Comparison of ENCODE assay signal across 9 cellular contexts in genomic region chr19:39433480-39434079, GRCh38. TPM values are rescaled to one million over a fixed set of nuclear protein-coding genes. Genes with fewer than 3 reads are reported as not detected.
DNase-seq lines count a peak whose midpoint lies in the region; ATAC-seq and TF ChIP-seq lines count a peak whose summit lies in the region.
"Had no signal": no experiment of that assay in that cellular context is flagged by ENCODE, and none has a peak within 500 bp of the region (broad histone marks: within the 10 kb centered on the region; RNA-seq: fewer than 3 reads in every experiment).

No MANE protein-coding gene starts in this region.

- TF ChIP-seq POLR2A in HCT116 (IDR thresholded peaks at IDR 0.05; ENCODE audit: borderline replicate concordance, extremely low read depth, insufficient read depth, insufficient read length) (no peak), testis (IDR thresholded peaks at IDR 0.05) (no peak), ovary (IDR thresholded peaks at IDR 0.05) (no peak)

- no peaks in the 10 kb centered on the region for H3K27me3 ChIP-seq in ACC112 (ENCODE audit: insufficient read depth, low read length)
- no peaks in the 10 kb centered on the region for H3K27me3 ChIP-seq in HCT116 (ENCODE audit: insufficient read depth, low read length)
- H3K27me3 ChIP-seq in mesendoderm (ENCODE audit: insufficient read depth, low read length, poor library complexity): no peaks in the 10 kb centered on the region
- no peaks in the 10 kb centered on the region for H3K27me3 ChIP-seq in testis
- H3K27me3 ChIP-seq in ovary: no peaks in the 10 kb centered on the region

- H3K4me3 Mint-ChIP-seq in activated T-helper 17 cell treated with anti-CD3 and anti-CD28 coated beads, Interleukin-2, amount 50 U/mL, for 72 hours: peak overlapping the region; percentile 100

- H3K36me3 Mint-ChIP-seq in activated T-helper 17 cell treated with anti-CD3 and anti-CD28 coated beads, Interleukin-2, amount 50 U/mL, for 72 hours (ENCODE audit: low read depth): peaks cover 61% of the 10 kb centered on the region

- no peaks in the 10 kb centered on the region for H3K27me3 Mint-ChIP-seq in activated T-helper 17 cell treated with anti-CD3 and anti-CD28 coated beads, Interleukin-2, amount 50 U/mL, for 72 hours

- CTCF ChIA-PET in HCT116 (lab: Charles Lee): no interaction called here

- H3K79me1 ChIP-seq in mesendoderm (ENCODE audit: low read length): peaks cover 16% of the 10 kb centered on the region

- H2BK15ac ChIP-seq in mesendoderm (replicated peaks; ENCODE audit: low read depth): no peak overlapping the region

- H4K20me1 ChIP-seq in HCT116 (ENCODE audit: insufficient read depth): peaks cover 13% of the 10 kb centered on the region; the same call in 1 of the 2 replicates

- no peak overlapping the region for H2AK5ac ChIP-seq in mesendoderm (ENCODE audit: low read length)

- no TSS peak for BruUV-seq in HCT116 (replicated peaks; lab: Mats Ljungman, UMichigan)

- POLR2A ChIA-PET in HCT116 (lab: Charles Lee): interaction anchor here (0.8 to 1.2 kb wide), 3 partner anchors 25 to 32 kb away, joined by 3 to 4 read pairs (median 3); partner anchors contain the start of gene ZFP36

- H3K4me1 Mint-ChIP-seq in activated T-helper 17 cell treated with anti-CD3 and anti-CD28 coated beads, Interleukin-2, amount 50 U/mL, for 72 hours: peaks cover 36% of the 10 kb centered on the region

- H3K18ac ChIP-seq in mesendoderm (ENCODE audit: low read length): no peak overlapping the region

- H3K36me3 ChIP-seq in ACC112 (ENCODE audit: insufficient read depth, low read length) (peaks cover 18% of the 10 kb centered on the region; the same call in 1 of the 2 replicates), HCT116 (ENCODE audit: control insufficient read depth in 1 of 2, insufficient read depth in 2 of 2, low read length in 2 of 2) (peaks cover 26 to 34% of the 10 kb centered on the region in 2 experiments; a peak in 3 of 4 replicates), mesendoderm (ENCODE audit: control insufficient read depth, insufficient read depth, low read length) (peaks cover 21% of the 10 kb centered on the region), testis (ENCODE audit: low read depth, missing control alignments) (no peaks in the 10 kb centered on the region), ovary (no peaks in the 10 kb centered on the region)

- TF ChIP-seq CTCF in HCT116 (IDR thresholded peaks at IDR 0.05 in 2 of 3, conservative IDR thresholded peaks at IDR 0.05 in 1 of 3; ENCODE audit: borderline replicate concordance in 1 of 3, insufficient read depth in 1 of 3, low read depth in 2 of 3, low read length in 2 of 3): no peak
- TF ChIP-seq CTCF in testis (IDR thresholded peaks at IDR 0.05): no peak
- no peak for TF ChIP-seq CTCF in ovary (IDR thresholded peaks at IDR 0.05)

- intact Hi-C loops in HCT116 (cut with micrococcal nuclease): no loop called here
- intact Hi-C loops in testis (cut with DNase I; ENCODE audit: low total_unique reads): no loop called here
- intact Hi-C loops in ovary (cut with DNase I): no loop called here

- RAD21 ChIA-PET in HCT116 (lab: Charles Lee; ENCODE audit: low non-redundant PET in 1 of 2, low total read pairs in 2 of 2, uncharacterized antibody in 2 of 2, unreplicated experiment in 2 of 2): no interaction called here

- H3K4me3 ChIP-seq in ACC112 (ENCODE audit: low read depth, low read length): peak overlapping the region; percentile 92
- H3K4me3 ChIP-seq in HCT116 (replicated peaks in 1 of 2; ENCODE audit: low read depth in 1 of 2, low read length in 2 of 2): peak overlapping the region; percentile 98 to 99
- no peak overlapping the region for H3K4me3 ChIP-seq in mesendoderm (ENCODE audit: low read length)
- H3K4me3 ChIP-seq in testis: no peak overlapping the region
- no peak overlapping the region for H3K4me3 ChIP-seq in ovary

- H4K8ac ChIP-seq in mesendoderm (ENCODE audit: low read depth, low read length): no peak overlapping the region

- H3K27ac ChIP-seq in ACC112 (ENCODE audit: low read depth, low read length) (peak overlapping the region; percentile 62), HCT116 (ENCODE audit: low read depth, low read length) (peak overlapping the region; percentile 84), mesendoderm (ENCODE audit: low read depth, low read length) (no peak overlapping the region), testis (no peak overlapping the region), ovary (no peak overlapping the region)

- H2BK120ac ChIP-seq in mesendoderm (ENCODE audit: low read depth, low read length): no peak overlapping the region

- H3K9me3 ChIP-seq in HCT116 (ENCODE audit: control insufficient read depth in 1 of 2, insufficient read depth in 1 of 2, low read depth in 1 of 2, low read length in 2 of 2): no peaks in the 10 kb centered on the region
- H3K9me3 ChIP-seq in testis: no peaks in the 10 kb centered on the region
- H3K9me3 ChIP-seq in ovary: no peaks in the 10 kb centered on the region

- no peak for ATAC-seq in HCT116
- no peak for ATAC-seq in activated T-helper 17 cell treated with anti-CD3 and anti-CD28 coated beads, Interleukin-2, amount 50 U/mL, for 72 hours (replicated peaks)
- ATAC-seq in HG03039 (IDR thresholded peaks at IDR 0.05; ENCODE audit: unreplicated experiment): no peak

- H3K4me2 ChIP-seq in HCT116 (ENCODE audit: low read length): peak overlapping the region; percentile 92
- H3K4me2 ChIP-seq in mesendoderm (ENCODE audit: low read length): peak overlapping the region; percentile 54

- H3K4ac ChIP-seq in mesendoderm (ENCODE audit: low read depth, low read length): no peak overlapping the region

- peak overlapping the region; percentile 100 for H3K9ac ChIP-seq in HCT116 (ENCODE audit: low read length)
- H3K9ac ChIP-seq in mesendoderm (ENCODE audit: low read length): peak overlapping the region; percentile 99

- peaks cover 14% of the 10 kb centered on the region for H3K4me1 ChIP-seq in ACC112 (ENCODE audit: control insufficient read depth, insufficient read depth, low read length, unreplicated experiment)
- H3K4me1 ChIP-seq in HCT116 (ENCODE audit: control insufficient read depth in 1 of 2, insufficient read depth in 2 of 2, low read length in 2 of 2): peaks cover 54 to 83% of the 10 kb centered on the region in 2 experiments
- H3K4me1 ChIP-seq in mesendoderm (ENCODE audit: control insufficient read depth, low read depth, low read length): peaks cover 14% of the 10 kb centered on the region
- peaks cover 28% of the 10 kb centered on the region for H3K4me1 ChIP-seq in testis
- H3K4me1 ChIP-seq in ovary (ENCODE audit: insufficient read depth): peaks cover 11% of the 10 kb centered on the region

- H3K79me2 ChIP-seq in ACC112 (ENCODE audit: control insufficient read depth, insufficient read depth, low read length, unreplicated experiment) (peaks cover 25% of the 10 kb centered on the region), HCT116 (ENCODE audit: insufficient read depth, low read length) (peaks cover 36% of the 10 kb centered on the region), mesendoderm (ENCODE audit: control insufficient read depth, insufficient read depth, low read length) (peaks cover 25% of the 10 kb centered on the region)

- no peak overlapping the region for H2BK5ac ChIP-seq in mesendoderm (ENCODE audit: low read length)

- H3K9me2 ChIP-seq in HCT116 (ENCODE audit: insufficient read depth): no peaks in the 10 kb centered on the region

- no peaks in the 10 kb centered on the region for H3K9me3 Mint-ChIP-seq in activated T-helper 17 cell treated with anti-CD3 and anti-CD28 coated beads, Interleukin-2, amount 50 U/mL, for 72 hours

- no peak overlapping the region for H2AFZ ChIP-seq in ACC112 (ENCODE audit: low read length, unreplicated experiment)
- no peak overlapping the region for H2AFZ ChIP-seq in HCT116 (ENCODE audit: low read depth, low read length, poor library complexity, severe bottlenecking)

- no peak for TF ChIP-seq EP300 in ovary (IDR thresholded peaks at IDR 0.05)

- DNase-seq in HCT116 (ENCODE audit: low read depth, low spot score): no peak
- DNase-seq in mesendoderm: no peak
- no peak for DNase-seq in testis
- no peak for DNase-seq in ovary
- no peak for DNase-seq in NOMO-1 (lab: John Stamatoyannopoulos, UW; ENCODE audit: unreplicated experiment in 2 of 2)
- DNase-seq: NCI-H2029 had no signal

- peak overlapping the region; percentile 40 for H3K56ac ChIP-seq in mesendoderm (ENCODE audit: low read length)

- H4K5ac ChIP-seq in mesendoderm (ENCODE audit: low read length): no peak overlapping the region

- TF ChIP-seq RAD21 in HCT116 (IDR thresholded peaks at IDR 0.05; ENCODE audit: low read depth): no peak

- H3K27ac Mint-ChIP-seq in activated T-helper 17 cell treated with anti-CD3 and anti-CD28 coated beads, Interleukin-2, amount 50 U/mL, for 72 hours: peak overlapping the region; percentile 100

- WGBS in mesendoderm (ENCODE audit: extremely low coverage, insufficient coverage, low lambda C conversion rate): no CpG with 5 or more reads among the region's 8 CpGs
- 91 to 92% methylated on average over 7 to 8 of the region's 8 CpGs for WGBS in testis, 2 donors
- WGBS in ovary, 3 donors: 89 to 92% (median 90%) methylated on average over 8 of the region's 8 CpGs

- no peak overlapping the region for H3K23ac ChIP-seq in mesendoderm (ENCODE audit: low read length)

RNA-seq across cellular contexts. Expression of gene RPS16, which starts 2.2 kb away (rescaled TPM):
- total RNA-seq in HCT116 (2021; ENCODE audit: unreplicated experiment) (3,365 TPM), testis (1,000 to 10,000 TPM in 1 of 2 donors, 100 to 1,000 TPM in 1; 628 to 1,122 TPM), ovary (1,000 to 10,000 TPM; 3,321 to 5,287 (median 4,531) TPM)
- polyA plus RNA-seq in HCT116 (2012): 6,021 and 7,325 TPM in 2 replicates
- 1,000 to 10,000 TPM; 2,984 to 3,090 TPM for total RNA-seq in activated T-helper 17 cell treated with anti-CD3 and anti-CD28 coated beads, Interleukin-2, amount 50 U/mL, for 72 hours
- polyA plus RNA-seq in mesendoderm (2013, experiment 1 of 2): 4,239 TPM
- polyA plus RNA-seq in mesendoderm (2013, experiment 2 of 2): 4,455 TPM
- polyA plus RNA-seq in testis (ENCODE audit: insufficient read depth, low read depth, low replicate concordance) (1,146 TPM), ovary (1,000 to 10,000 TPM; 2,348 to 7,403 TPM)

RNA-seq across cellular contexts. Expression of gene SUPT5H, which starts 11.8 kb away (rescaled TPM):
- total RNA-seq in HCT116 (2021; ENCODE audit: unreplicated experiment) (120 TPM), testis (100 to 1,000 TPM; 363 to 366 TPM), ovary (100 to 1,000 TPM in 4 of 7 donors, 10 to 100 TPM in 3; 51.4 to 127 (median 101) TPM)
- polyA plus RNA-seq in HCT116 (2012): 129 and 137 TPM in 2 replicates
- 100 to 1,000 TPM; 182 to 239 TPM for total RNA-seq in activated T-helper 17 cell treated with anti-CD3 and anti-CD28 coated beads, Interleukin-2, amount 50 U/mL, for 72 hours
- 89.8 TPM for polyA plus RNA-seq in mesendoderm (2013, experiment 1 of 2)
- 88.7 TPM for polyA plus RNA-seq in mesendoderm (2013, experiment 2 of 2)
- polyA plus RNA-seq in testis (ENCODE audit: insufficient read depth, low read depth, low replicate concordance) (359 TPM), ovary (100 to 1,000 TPM in 1 of 2 donors, 10 to 100 TPM in 1; 98.8 to 163 TPM)

RNA-seq across cellular contexts. Expression of gene PLEKHG2, which starts 21.1 kb away (rescaled TPM):
- total RNA-seq in HCT116 (2021; ENCODE audit: unreplicated experiment) (29.0 TPM), testis (10 to 100 TPM; 22.6 to 32.8 TPM), ovary (10 to 100 TPM in 6 of 7 donors, 1 to 10 TPM in 1; 8.6 to 68.0 (median 33.9) TPM)
- polyA plus RNA-seq in HCT116 (2012): 10.6 and 14.6 TPM in 2 replicates
- 10 to 100 TPM; 51.2 to 69.4 TPM for total RNA-seq in activated T-helper 17 cell treated with anti-CD3 and anti-CD28 coated beads, Interleukin-2, amount 50 U/mL, for 72 hours
- polyA plus RNA-seq in mesendoderm (2013, experiment 1 of 2): 52.8 TPM
- polyA plus RNA-seq in mesendoderm (2013, experiment 2 of 2): 49.8 TPM
- polyA plus RNA-seq in testis (ENCODE audit: insufficient read depth, low read depth, low replicate concordance) (29.2 TPM), ovary (10 to 100 TPM; 12.9 to 23.0 TPM)

RNA-seq across cellular contexts. Expression of gene ZFP36, which starts 26.9 kb away (rescaled TPM):
- total RNA-seq in HCT116 (2021; ENCODE audit: unreplicated experiment) (131 TPM), testis (10 to 100 TPM; 46.4 to 90.9 TPM), ovary (100 to 1,000 TPM in 6 of 7 donors, 10 to 100 TPM in 1; 78.1 to 995 (median 152) TPM)
- 236 and 274 TPM in 2 replicates for polyA plus RNA-seq in HCT116 (2012)
- 100 to 1,000 TPM in 1 of 2 donors, 10 to 100 TPM in 1; 67.4 to 265 TPM for total RNA-seq in activated T-helper 17 cell treated with anti-CD3 and anti-CD28 coated beads, Interleukin-2, amount 50 U/mL, for 72 hours
- polyA plus RNA-seq in mesendoderm (2013, experiment 1 of 2): 13.9 TPM
- polyA plus RNA-seq in mesendoderm (2013, experiment 2 of 2): 13.7 TPM
- polyA plus RNA-seq in testis (ENCODE audit: insufficient read depth, low read depth, low replicate concordance) (77.7 TPM), ovary (100 to 1,000 TPM; 204 to 320 TPM)

RNA-seq across cellular contexts. Expression of gene MED29, which starts 42.4 kb away (rescaled TPM):
- total RNA-seq in HCT116 (2021; ENCODE audit: unreplicated experiment): 32.0 TPM
- 21.9 and 22.6 TPM in 2 replicates for polyA plus RNA-seq in HCT116 (2012)
- 10 to 100 TPM; 24.6 to 27.7 TPM for total RNA-seq in activated T-helper 17 cell treated with anti-CD3 and anti-CD28 coated beads, Interleukin-2, amount 50 U/mL, for 72 hours
- polyA plus RNA-seq in mesendoderm (2013, experiment 1 of 2): 29.0 TPM
- polyA plus RNA-seq in mesendoderm (2013, experiment 2 of 2): 27.7 TPM
- total RNA-seq in testis: 10 to 100 TPM; 46.1 to 53.5 TPM
- 38.9 TPM for polyA plus RNA-seq in testis (ENCODE audit: insufficient read depth, low read depth, low replicate concordance)
- total RNA-seq in ovary: 10 to 100 TPM; 27.7 to 62.9 (median 59.9) TPM
- 10 to 100 TPM; 43.5 to 48.8 TPM for polyA plus RNA-seq in ovary

Comparison
In these comparisons a context has a peak if more than half of its experiments do, and no peak if none do; other contexts are left out.
1. H3K27ac ChIP-seq: peak in ACC112 (single experiment) and HCT116 (single experiment); none in mesendoderm (single experiment), testis (0 of 2) and ovary (0 of 2).
2. H3K4me3 ChIP-seq: peak in ACC112 (single experiment) and HCT116 (2 of 2); none in mesendoderm (single experiment), testis (0 of 2) and ovary (single experiment).